Comparison of ENCODE assay signal across 30 cellular contexts in genomic region chr22:24043957-24044356, GRCh38. TPM values are rescaled to one million over a fixed set of nuclear protein-coding genes. Genes with fewer than 3 reads are reported as not detected.
A peak's percentile ranks its signal among the peaks of the same experiment; 100 is the strongest.
DNase-seq lines count a peak whose midpoint lies in the region; ATAC-seq, FAIRE-seq and TF ChIP-seq lines count a peak whose summit lies in the region.
"Had no signal": no experiment of that assay in that cellular context is flagged by ENCODE, and none has a peak within 500 bp of the region (broad histone marks: within the 10 kb centered on the region; RNA-seq: fewer than 3 reads in every experiment).

No MANE protein-coding gene starts in this region.

- no peaks in the 10 kb centered on the region for H3K4me1 ChIP-seq in right atrium auricular region
- H3K4me1 ChIP-seq in right cardiac atrium (ENCODE audit: control insufficient read depth, insufficient read depth, low read length) = peaks cover 5% of the 10 kb centered on the region
- peaks cover 12% of the 10 kb centered on the region for H3K4me1 ChIP-seq in OCI-LY3 (ENCODE audit: low read length)
- peaks cover 0 to 5% of the 10 kb centered on the region in 2 donors for H3K4me1 ChIP-seq in ascending aorta

- H2AFZ ChIP-seq in OCI-LY3 (ENCODE audit: low read depth, low read length) = no peak overlapping the region
- H2AFZ ChIP-seq: GM23248 had no signal

- no peak for FAIRE-seq in D721Med (lab: Jason Lieb, UNC)
- FAIRE-seq: GM12891 had no signal

- TF ChIP-seq CTCF in right atrium auricular region (IDR thresholded peaks at IDR 0.05) = no peak
- no peak for TF ChIP-seq CTCF in OCI-LY3 (IDR thresholded peaks at IDR 0.05; ENCODE audit: low read depth, low read length)
- no peak for TF ChIP-seq CTCF in D721Med (IDR thresholded peaks at IDR 0.05; ENCODE audit: insufficient read depth, missing control alignments)
- no peak for TF ChIP-seq CTCF in ascending aorta (IDR thresholded peaks at IDR 0.05)

- H3K36me3 ChIP-seq in right atrium auricular region = peaks cover 53% of the 10 kb centered on the region
- H3K36me3 ChIP-seq in OCI-LY3 (replicated peaks; ENCODE audit: low read depth, low read length) = peaks cover 43% of the 10 kb centered on the region
- H3K36me3 ChIP-seq in ascending aorta = peaks cover 21 to 32% of the 10 kb centered on the region in 2 donors

- no peak overlapping the region for H3K9ac ChIP-seq in OCI-LY3 (ENCODE audit: low read length)
- H3K9ac ChIP-seq: GM23248 had no signal

- no peaks in the 10 kb centered on the region for H3K79me2 ChIP-seq in OCI-LY3 (ENCODE audit: low read length)

- peaks cover 5% of the 10 kb centered on the region; the same call in 1 of the 2 replicates for H4K20me1 ChIP-seq in OCI-LY3 (ENCODE audit: insufficient read depth, low read length)

- H3K27me3 ChIP-seq in right atrium auricular region (no peaks in the 10 kb centered on the region), right cardiac atrium (ENCODE audit: control insufficient read depth, insufficient read depth) (no peaks in the 10 kb centered on the region), OCI-LY3 (ENCODE audit: low read depth, low read length) (no peaks in the 10 kb centered on the region), ascending aorta (no peaks in the 10 kb centered on the region)
- H3K27me3 ChIP-seq: right lobe of liver had no signal

- H3K4me2 ChIP-seq in OCI-LY3 (ENCODE audit: low read length) = no peak overlapping the region

- 89% methylated on average over 4 of the region's 4 CpGs for WGBS in right cardiac atrium

- intact Hi-C loops in right cardiac atrium (cut with DNase I) (no loop called here), ascending aorta (cut with DNase I) (no loop called here)

- no peak overlapping the region for H3K27ac ChIP-seq in right atrium auricular region
- no peak overlapping the region for H3K27ac ChIP-seq in right cardiac atrium (ENCODE audit: low read length)
- peak overlapping the region; percentile 26 for H3K27ac ChIP-seq in OCI-LY3 (ENCODE audit: low read length)
- no peak overlapping the region for H3K27ac ChIP-seq in ascending aorta
- H3K27ac ChIP-seq: GM23248, HL-60 had no signal

- H3K9me3 ChIP-seq in right atrium auricular region (no peaks in the 10 kb centered on the region), right cardiac atrium (ENCODE audit: control insufficient read depth, low read length) (no peaks in the 10 kb centered on the region), OCI-LY3 (ENCODE audit: insufficient read depth, low read length) (no peaks in the 10 kb centered on the region), ascending aorta (no peaks in the 10 kb centered on the region)
- H3K9me3 ChIP-seq: right lobe of liver had no signal

- H3K4me3 ChIP-seq in right atrium auricular region (no peak overlapping the region), right cardiac atrium (ENCODE audit: low read length) (no peak overlapping the region), OCI-LY3 (ENCODE audit: low read length) (no peak overlapping the region), ascending aorta (no peak overlapping the region)
- H3K4me3 ChIP-seq: coronary artery, GM23248, right lobe of liver had no signal

- ATAC-seq in right cardiac atrium (no peak), left lobe of liver (no peak), GM18907 (IDR thresholded peaks at IDR 0.05; ENCODE audit: unreplicated experiment) (no peak)
- ATAC-seq: right lobe of liver; stimulated activated effector memory CD8-positive, alpha-beta T cell treated with anti-CD3 and anti-CD28 coated beads, Interleukin-12 subunit alpha, Interleukin-12 subunit beta, amount 100 ng/mL, for 72 hours had no signal

- DNase-seq in right atrium auricular region (ENCODE audit: low spot score) = peak; percentile 42
- no peak for DNase-seq in right cardiac atrium
- DNase-seq in left lobe of liver (ENCODE audit: low spot score) = peak; percentile 28
- no peak for DNase-seq in D721Med (ENCODE audit: insufficient read length, low spot score)
- DNase-seq in ascending aorta (ENCODE audit: low spot score in 2 of 2) = no peak
- no peak for DNase-seq in NCI-H510A (lab: John Stamatoyannopoulos, UW)
- DNase-seq: activated CD4-positive, alpha-beta T cell treated with anti-CD3 and anti-CD28 coated beads, Interleukin-2, amount 10 ng/mL, durations not matched to agents 24 days and 14 days; activated naive CD4-positive, alpha-beta T cell treated with anti-CD3 and anti-CD28 coated beads, Interleukin-2, amount 10 ng/mL, durations not matched to agents 7 days and 5 days; EL; foreskin fibroblast; GM23248; Kasumi-1; NCI-H1092 treated with DMSO at 0.1 percent for 48 hours; NCI-H187 treated with DMSO at 0.1 percent for 48 hours; NCI-H2171 treated with DMSO at 0.1 percent for 48 hours; NCI-H524 treated with DMSO at 0.1 percent for 48 hours; posterior cingulate gyrus; stimulated activated CD4-positive, alpha-beta T cell treated with anti-CD3 and anti-CD28 coated beads, Interleukin-4, amount 100 ng/mL, for 24 hours had no signal

RNA-seq across cellular contexts. Expression of gene CABIN1, which starts 32.9 kb away (rescaled TPM):
- total RNA-seq in right atrium auricular region = 10 to 100 TPM; 27.6 to 27.9 TPM
- 10 to 100 TPM; 34.7 to 48.6 (median 46.0) TPM for total RNA-seq in right cardiac atrium
- 31.8 TPM for polyA plus RNA-seq in right cardiac atrium
- 22.4 TPM for total RNA-seq in left lobe of liver
- total RNA-seq in ascending aorta = 113 TPM

RNA-seq across cellular contexts. Expression of gene GSTT4, which starts 38.7 kb away (rescaled TPM):
- total RNA-seq in right atrium auricular region (not detected), right cardiac atrium (not detected), left lobe of liver (not detected), ascending aorta (not detected)
- not detected for polyA plus RNA-seq in right cardiac atrium
- total RNA-seq: activated CD4-positive, alpha-beta T cell treated with anti-CD3 and anti-CD28 coated beads, Interleukin-2, amount 10 ng/mL, durations not matched to agents 24 days and 14 days; activated T-helper 1 cell treated with anti-CD3 and anti-CD28 coated beads, Interleukin-12 subunit alpha, Interleukin-12 subunit beta, Interleukin-2, Interleukin-4 antibody, amounts not matched to agents 30 ng/mL and 10 ng/mL and 1 ng/mL, durations not matched to agents 14 hours and 24 hours and 36 hours; GM23248; kidney epithelial cell; right lobe of liver; T-helper 2 cell treated with Interferon-gamma antibody and Interleukin-4, amounts not matched to agents 100 ng/mL and 5 ng/mL, for 36 hours; urinary bladder had no signal
- polyA plus RNA-seq: esophagus, GM23248, urinary bladder had no signal

Comparison
In these comparisons a context has a peak if more than half of its experiments do, and no peak if none do; other contexts are left out.
1. DNase-seq: peak in right atrium auricular region (single experiment) and left lobe of liver (single experiment); none in right cardiac atrium (0 of 3), D721Med (single experiment), ascending aorta (0 of 2) and NCI-H510A (single experiment).